ENCODE assay signal across 11 cellular contexts in the genomic region with DNA sequence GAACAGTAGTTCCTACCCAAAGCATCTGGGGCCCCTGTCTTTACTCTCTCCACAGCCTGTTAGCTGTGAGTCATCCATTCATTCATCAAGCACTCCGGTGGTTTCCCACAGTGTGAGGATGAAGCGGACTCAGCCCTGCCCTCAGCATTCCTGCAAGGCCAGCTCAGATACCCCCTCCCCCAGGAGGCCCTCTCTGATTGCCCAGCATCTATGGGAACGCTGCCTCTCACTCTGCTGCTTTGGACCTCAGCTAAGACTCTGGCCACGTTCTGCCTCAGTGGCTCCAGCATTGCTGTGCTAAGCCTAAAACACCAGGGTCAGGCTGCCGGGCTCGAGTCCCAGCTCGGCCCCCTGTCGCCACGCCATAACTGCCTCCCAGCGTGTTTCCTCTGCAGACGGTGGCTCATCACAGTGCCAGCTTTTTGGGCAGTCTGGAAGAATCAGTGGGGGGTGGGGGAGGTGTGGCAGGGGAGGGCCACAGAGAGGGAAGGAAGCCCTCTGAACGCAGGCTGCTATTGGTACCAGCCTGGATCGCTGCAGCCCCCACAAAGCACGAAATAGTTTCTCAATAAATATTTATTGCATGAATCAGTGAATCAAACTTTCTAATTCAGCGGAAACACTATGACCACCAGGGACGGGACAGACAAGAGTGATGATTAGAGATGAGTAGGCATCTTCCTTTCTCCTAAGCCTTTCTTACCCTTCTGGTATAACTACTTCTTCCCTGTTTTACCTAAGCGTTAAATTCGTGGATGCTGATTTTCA.
DNase-seq lines count a peak whose midpoint lies in the region; ATAC-seq, FAIRE-seq and TF ChIP-seq lines count a peak whose summit lies in the region.
"Had no signal": no experiment of that assay in that cellular context is flagged by ENCODE, and none has a peak within 500 bp of the region (broad histone marks: within the 10 kb centered on the region; RNA-seq: fewer than 3 reads in every experiment).

No MANE protein-coding gene starts in this region.

- H3K9me3 ChIP-seq in PC-3 (ENCODE audit: low read length) (no peaks in the 10 kb centered on the region), H1 (ENCODE audit: insufficient read depth in 2 of 2, low read depth in 1 of 2, low read length in 1 of 2) (0 out of 4 replicates have a peak, but pooled peaks cover 0 to 3% of the 10 kb centered on the region in 2 experiments), gastroesophageal sphincter (no peaks in the 10 kb centered on the region)

- peak overlapping the region; percentile 100 for H3K27ac ChIP-seq in PC-3 (ENCODE audit: low read length)
- no peak overlapping the region for H3K27ac ChIP-seq in H1 (ENCODE audit: low read depth, low read length)
- no peak overlapping the region for H3K27ac ChIP-seq in gastroesophageal sphincter

- no peak for FAIRE-seq in H1 (lab: Jason Lieb, UNC)

- no peak for TF ChIP-seq EP300 in H1 (IDR thresholded peaks at IDR 0.05; ENCODE audit: borderline replicate concordance in 1 of 2, low read depth in 2 of 2, low read length in 2 of 2)
- TF ChIP-seq EP300 in gastroesophageal sphincter (IDR thresholded peaks at IDR 0.05) = no peak

- H2BK120ac ChIP-seq in H1 (replicated peaks; ENCODE audit: low read depth, low read length) = no peak overlapping the region

- no peaks in the 10 kb centered on the region for H3K79me1 ChIP-seq in H1 (ENCODE audit: low read depth, low read length)

- no peaks in the 10 kb centered on the region for H3K9me3 Mint-ChIP-seq in neural crest cell

- TF ChIP-seq POLR2A in H1 (IDR thresholded peaks at IDR 0.05; ENCODE audit: control extremely low read depth in 1 of 2, low read depth in 2 of 2, low read length in 2 of 2) (no peak), gastroesophageal sphincter (IDR thresholded peaks at IDR 0.05) (no peak)

- H3K27me3 ChIP-seq in PC-3 (ENCODE audit: low read length) (no peaks in the 10 kb centered on the region), H1 (replicated peaks in 1 of 4; ENCODE audit: control insufficient read depth in 3 of 4, extremely low read depth in 1 of 4, insufficient read depth in 3 of 4, low read length in 3 of 4) (no peaks in the 10 kb centered on the region), gastroesophageal sphincter (no peaks in the 10 kb centered on the region)

- H3K27me3 Mint-ChIP-seq in neural crest cell (ENCODE audit: low read depth) = no peaks in the 10 kb centered on the region

- TF ChIP-seq CTCF in PC-3 (conservative IDR thresholded peaks at IDR 0.05; ENCODE audit: low read depth, low read length) (no peak), H1 (IDR thresholded peaks at IDR 0.05; ENCODE audit: control extremely low read depth in 1 of 3, insufficient read depth in 1 of 3, low read depth in 1 of 3, low read length in 3 of 3) (no peak), neural crest cell (conservative IDR thresholded peaks at IDR 0.05) (no peak), GM20000 (IDR thresholded peaks at IDR 0.05; ENCODE audit: extremely low read depth, missing control alignments) (no peak), gastroesophageal sphincter (IDR thresholded peaks at IDR 0.05) (no peak)

- no TSS peak for BruUV-seq in PC-3 (replicated peaks; lab: Mats Ljungman, UMichigan)

- H3K79me2 ChIP-seq in PC-3 (ENCODE audit: low read length) = peaks cover 43% of the 10 kb centered on the region
- H3K79me2 ChIP-seq in H1 (ENCODE audit: control insufficient read depth in 1 of 2, insufficient read depth in 2 of 2, low read length in 2 of 2) = no peaks in the 10 kb centered on the region

- DNase-seq in EL = peak; percentile 94
- peak; percentile 90 for DNase-seq in PC-3
- peak in 1 of 2 experiments; percentile 23 for DNase-seq in H1 (ENCODE audit: low read depth in 1 of 2, low spot score in 2 of 2)
- no peak for DNase-seq in neural crest cell (ENCODE audit: low read depth, low spot score)
- no peak for DNase-seq in GM20000 (ENCODE audit: low spot score)
- no peak for DNase-seq in NK-92 (lab: John Stamatoyannopoulos, UW; ENCODE audit: unreplicated experiment)
- DNase-seq in Kasumi-1 (lab: John Stamatoyannopoulos, UW) = no peak
- DNase-seq: activated CD8-positive, alpha-beta T cell treated with anti-CD3 and anti-CD28 coated beads, Interleukin-2, amount 10 ng/mL, durations not matched to agents 7 days and 5 days; central memory CD4-positive, alpha-beta T cell; NCI-H1417 had no signal

- H3K9me2 ChIP-seq in PC-3 (replicated peaks; ENCODE audit: low read length) = no peaks in the 10 kb centered on the region

- intact Hi-C loops in PC-3 (cut with micrococcal nuclease) = loop anchor here (2.0 kb wide), 1 partner anchor 50 kb away; no protein-coding TSS in a partner anchor

- H3K14ac ChIP-seq in H1 (ENCODE audit: insufficient read length) = no peak overlapping the region

- H2BK20ac ChIP-seq in H1 (ENCODE audit: low read length) = no peak overlapping the region

- no peak overlapping the region for H4K5ac ChIP-seq in H1 (ENCODE audit: insufficient read length, low read depth, low read length)

- H4K20me1 ChIP-seq in PC-3 (ENCODE audit: low read length) (no peaks in the 10 kb centered on the region), H1 (replicated peaks in 1 of 2; ENCODE audit: control insufficient read depth in 1 of 2, insufficient read depth in 2 of 2, low read length in 2 of 2) (no peaks in the 10 kb centered on the region)

- H3K36me3 ChIP-seq in PC-3 (ENCODE audit: low read depth, low read length) = no peaks in the 10 kb centered on the region
- no peaks in the 10 kb centered on the region for H3K36me3 ChIP-seq in H1 (ENCODE audit: control insufficient read depth in 2 of 4, insufficient read depth in 4 of 4, low read length in 3 of 4)
- H3K36me3 ChIP-seq in gastroesophageal sphincter = no peaks in the 10 kb centered on the region

- no peaks in the 10 kb centered on the region for H3K36me3 Mint-ChIP-seq in neural crest cell (ENCODE audit: low read depth)

- H3K4me3 ChIP-seq in PC-3 (ENCODE audit: low read length) = peak overlapping the region; percentile 10; the same call in 1 of the 2 replicates
- H3K4me3 ChIP-seq in H1 (ENCODE audit: extremely low read depth in 1 of 4, insufficient read depth in 2 of 4, low read depth in 3 of 4, low read length in 4 of 4) = no peak overlapping the region
- H3K4me3 ChIP-seq in gastroesophageal sphincter = no peak overlapping the region

- H2AK5ac ChIP-seq in H1 (ENCODE audit: low read depth, low read length) = no peak overlapping the region

- H3K18ac ChIP-seq in H1 (ENCODE audit: extremely low read depth, low read length) = no peak overlapping the region

- no peak overlapping the region for H3K4ac ChIP-seq in H1 (replicated peaks; ENCODE audit: insufficient read length, low read depth, low read length)

- no peak overlapping the region for H2BK5ac ChIP-seq in H1 (ENCODE audit: low read depth, low read length)

- WGBS in H1 (ENCODE audit: extremely low coverage in 1 of 2, insufficient coverage in 1 of 2, insufficient read length in 1 of 2, insufficient replicate concordance in 2 of 2, low coverage in 1 of 2, low lambda C conversion rate in 2 of 2, missing lambda C conversion rate in 1 of 2), 2 experiments = 73% methylated on average over 14 of the region's 18 CpGs; no CpG with 5 or more reads in 1 of the 2 experiments
- 73 to 89% methylated on average over 6 to 9 of the region's 18 CpGs for WGBS in gastroesophageal sphincter (ENCODE audit: low coverage in 1 of 2), 2 donors

- ATAC-seq in PC-3 (peak; percentile 82), gastroesophageal sphincter (no peak)
- ATAC-seq: activated CD8-positive, alpha-beta T cell treated with anti-CD3 and anti-CD28 coated beads, Interleukin-2, amount 10 ng/mL, durations not matched to agents 7 days and 5 days had no signal

- H2AFZ ChIP-seq in PC-3 (ENCODE audit: low read length) (no peak overlapping the region), H1 (ENCODE audit: low read length) (no peak overlapping the region)

- H3K23ac ChIP-seq in H1 (ENCODE audit: insufficient read length) = no peak overlapping the region

- no peaks in the 10 kb centered on the region for H3K4me1 Mint-ChIP-seq in neural crest cell

- H3K4me3 Mint-ChIP-seq in neural crest cell = no peak overlapping the region
- H3K4me3 Mint-ChIP-seq: activated CD8-positive, alpha-beta T cell treated with anti-CD3 and anti-CD28 coated beads, Interleukin-2, amount 10 ng/mL, durations not matched to agents 7 days and 5 days had no signal

- H3K4me2 ChIP-seq in PC-3 (ENCODE audit: low read length) (peak overlapping the region; percentile 48), H1 (ENCODE audit: insufficient read depth in 1 of 2, low read depth in 2 of 2, low read length in 2 of 2) (0 out of 4 replicates have a peak overlapping the region, but pooled peaks of 1 of the 2 experiments have one; percentile 26)

- no peaks in the 10 kb centered on the region for H3F3A ChIP-seq in PC-3 (ENCODE audit: low read length, unreplicated experiment)

- POLR2A ChIA-PET in PC-3 (lab: Charles Lee; ENCODE audit: unreplicated experiment) (interaction anchor here (0.6 to 1.1 kb wide), 2 partner anchors 49 to 61 kb away, joined by 3 to 4 read pairs; no protein-coding TSS in a partner anchor), H1 (lab: Charles Lee; ENCODE audit: partially characterized antibody) (interaction anchor here (1.3 kb wide), 1 partner anchor 10 kb away, joined by 3 read pairs; no protein-coding TSS in a partner anchor)

- H4K91ac ChIP-seq in H1 (replicated peaks; ENCODE audit: insufficient read length, low read length) = no peak overlapping the region

- H3K4me1 ChIP-seq in PC-3 (ENCODE audit: insufficient read depth, low read length) = peaks cover 59% of the 10 kb centered on the region
- peaks cover 0 to 4% (median 2%) of the 10 kb centered on the region in 4 experiments; a peak in 3 of 7 replicates for H3K4me1 ChIP-seq in H1 (replicated peaks in 1 of 4; ENCODE audit: control insufficient read depth in 3 of 4, insufficient read depth in 4 of 4, low read length in 3 of 4)
- H3K4me1 ChIP-seq in gastroesophageal sphincter = no peaks in the 10 kb centered on the region

- TF ChIP-seq RAD21 in H1 (IDR thresholded peaks at IDR 0.05 in 1 of 2, conservative IDR thresholded peaks at IDR 0.05 in 1 of 2; ENCODE audit: low read depth in 2 of 2, low read length in 2 of 2) = no peak

- peak overlapping the region; percentile 88 for H3K27ac Mint-ChIP-seq in neural crest cell (ENCODE audit: unreplicated experiment)
- H3K27ac Mint-ChIP-seq: activated CD8-positive, alpha-beta T cell treated with anti-CD3 and anti-CD28 coated beads, Interleukin-2, amount 10 ng/mL, durations not matched to agents 7 days and 5 days had no signal

- no peak overlapping the region; the same call in 1 of the 2 replicates for H4K8ac ChIP-seq in H1 (ENCODE audit: extremely low read depth, insufficient read depth, low read length)

- H3K56ac ChIP-seq in H1 (replicated peaks; ENCODE audit: insufficient read length, low read depth, low read length) = no peak overlapping the region

- no peak overlapping the region for H2BK15ac ChIP-seq in H1 (ENCODE audit: low read length)

- CTCF ChIA-PET in PC-3 (lab: Charles Lee) (interaction anchor here (0.6 to 0.8 kb wide), 2 partner anchors 70 to 72 kb away, joined by 3 read pairs; no protein-coding TSS in a partner anchor), H1 (lab: Charles Lee; ENCODE audit: partially characterized antibody) (interaction anchor here (0.7 to 2.7 kb wide), 9 partner anchors 9 to 1383 kb away, joined by 3 to 9 read pairs (median 3); no protein-coding TSS in a partner anchor)

- no peak overlapping the region for H2BK12ac ChIP-seq in H1 (ENCODE audit: low read depth, low read length)

- H3K23me2 ChIP-seq in H1 (ENCODE audit: low read depth, low read length) = peaks cover 4% of the 10 kb centered on the region; the same call in 1 of the 2 replicates

- H3K9ac ChIP-seq in PC-3 (ENCODE audit: low read length) = peak overlapping the region; percentile 99
- no peak overlapping the region for H3K9ac ChIP-seq in H1 (replicated peaks in 1 of 4; ENCODE audit: extremely low read depth in 1 of 4, low read depth in 3 of 4, low read length in 3 of 4)

Comparison
In these comparisons a context has a peak if more than half of its experiments do, and no peak if none do; other contexts are left out.
1. DNase-seq: peak in EL (single experiment) and PC-3 (single experiment); none in neural crest cell (single experiment), GM20000 (single experiment), NK-92 (single experiment) and Kasumi-1 (0 of 2).